8 cellular contexts compared by ENCODE assay signal in genomic region chr12:56634242-56634836, GRCh38. TPM values are rescaled to one million over a fixed set of nuclear protein-coding genes. Genes with fewer than 3 reads are reported as not detected.
DNase-seq lines count a peak whose midpoint lies in the region; ATAC-seq and TF ChIP-seq lines count a peak whose summit lies in the region.

No MANE protein-coding gene starts in this region.

- peak; percentile 65 for DNase-seq in activated CD8-positive, alpha-beta memory T cell treated with anti-CD3 and anti-CD28 coated beads for 24 hours
- no peak for DNase-seq in activated CD8-positive, alpha-beta memory T cell treated with anti-CD3 and anti-CD28 coated beads, Interleukin-2, amount 50 U/mL, for 48 hours
- DNase-seq in NCI-H2227 (lab: John Stamatoyannopoulos, UW; ENCODE audit: unreplicated experiment) (peak; percentile 66), left ventricle myocardium inferior (no peak), psoas muscle (no peak), NCI-H1092 treated with DMSO at 0.1 percent for 48 hours (lab: John Stamatoyannopoulos, UW) (no peak)

- H3K4me3 ChIP-seq in left ventricle myocardium inferior = peak overlapping the region; percentile 87
- peak overlapping the region; percentile 77 for H3K4me3 ChIP-seq in psoas muscle

- no peaks in the 10 kb centered on the region for H3K27me3 ChIP-seq in left ventricle myocardium inferior (ENCODE audit: low read depth)
- H3K27me3 ChIP-seq in psoas muscle (ENCODE audit: insufficient read depth in 3 of 3, low read length in 2 of 3) = no peaks in the 10 kb centered on the region

- peaks cover 22% of the 10 kb centered on the region for H3K36me3 ChIP-seq in left ventricle myocardium inferior
- H3K36me3 ChIP-seq in psoas muscle (ENCODE audit: insufficient read depth in 1 of 2, low read depth in 1 of 2) = peaks cover 9 to 22% of the 10 kb centered on the region in 2 donors

- WGBS in psoas muscle, 3 donors = 2 to 3% (median 3%) methylated on average over 23 to 27 of the region's 27 CpGs

- H3K9me3 Mint-ChIP-seq in activated naive CD4-positive, alpha-beta T cell treated with anti-CD3 and anti-CD28 coated beads, Interleukin-2, amount 50 U/mL, for 24 hours = no peaks in the 10 kb centered on the region

- H3K36me3 Mint-ChIP-seq in activated naive CD4-positive, alpha-beta T cell treated with anti-CD3 and anti-CD28 coated beads, Interleukin-2, amount 50 U/mL, for 24 hours = peaks cover 10% of the 10 kb centered on the region

- peak overlapping the region; percentile 98 for H3K4me3 Mint-ChIP-seq in activated naive CD4-positive, alpha-beta T cell treated with anti-CD3 and anti-CD28 coated beads, Interleukin-2, amount 50 U/mL, for 24 hours

- H3K4me1 Mint-ChIP-seq in activated naive CD4-positive, alpha-beta T cell treated with anti-CD3 and anti-CD28 coated beads, Interleukin-2, amount 50 U/mL, for 24 hours = peaks cover 76% of the 10 kb centered on the region

- H3K4me1 ChIP-seq in left ventricle myocardium inferior = peaks cover 92% of the 10 kb centered on the region
- peaks cover 56% of the 10 kb centered on the region for H3K4me1 ChIP-seq in psoas muscle

- intact Hi-C loops in left ventricle myocardium inferior (cut with micrococcal nuclease) (no loop called here), psoas muscle (cut with DNase I) (loop anchor here in 1 of 2 donors (5.0 kb wide), 1 partner anchor 112 kb away; the partner anchor contains the start of gene RBMS2)

- no peaks in the 10 kb centered on the region for H3K27me3 Mint-ChIP-seq in activated naive CD4-positive, alpha-beta T cell treated with anti-CD3 and anti-CD28 coated beads, Interleukin-2, amount 50 U/mL, for 24 hours

- no peak for TF ChIP-seq CTCF in left ventricle myocardium inferior (IDR thresholded peaks at IDR 0.05; ENCODE audit: borderline replicate concordance)
- TF ChIP-seq CTCF in psoas muscle (IDR thresholded peaks at IDR 0.05) = no peak

- ATAC-seq in psoas muscle = no peak
- no peak for ATAC-seq in GM19328 (IDR thresholded peaks at IDR 0.05; ENCODE audit: unreplicated experiment)

- H3K9me3 ChIP-seq in left ventricle myocardium inferior (replicated peaks) = no peaks in the 10 kb centered on the region
- no peaks in the 10 kb centered on the region for H3K9me3 ChIP-seq in psoas muscle

- H3K27ac Mint-ChIP-seq in activated naive CD4-positive, alpha-beta T cell treated with anti-CD3 and anti-CD28 coated beads, Interleukin-2, amount 50 U/mL, for 24 hours = peak overlapping the region; percentile 92

- H3K27ac ChIP-seq in left ventricle myocardium inferior (replicated peaks) = peak overlapping the region; percentile 97
- H3K27ac ChIP-seq in psoas muscle = peak overlapping the region; percentile 90

RNA-seq across cellular contexts. Expression of gene BAZ2A, which starts 4.2 kb away (rescaled TPM):
- total RNA-seq in left ventricle myocardium inferior = 39.1 TPM
- total RNA-seq in psoas muscle = 10 to 100 TPM; 41.0 to 53.8 (median 47.7) TPM
- 10 to 100 TPM; 10.0 to 39.4 (median 25.5) TPM for polyA plus RNA-seq in psoas muscle

RNA-seq across cellular contexts. Expression of gene ATP5F1B, which starts 11.4 kb away (rescaled TPM):
- total RNA-seq in left ventricle myocardium inferior (3,068 TPM), psoas muscle (1,000 to 10,000 TPM; 1,044 to 2,377 (median 1,300) TPM)
- 1,000 to 10,000 TPM; 1,196 to 2,759 (median 1,470) TPM for polyA plus RNA-seq in psoas muscle

RNA-seq across cellular contexts. Expression of gene PTGES3, which starts 53.7 kb away (rescaled TPM):
- total RNA-seq in left ventricle myocardium inferior (136 TPM), psoas muscle (100 to 1,000 TPM; 118 to 192 (median 148) TPM)
- 100 to 1,000 TPM; 141 to 253 (median 165) TPM for polyA plus RNA-seq in psoas muscle

Comparison
In these comparisons a context has a peak if more than half of its experiments do, and no peak if none do; other contexts are left out.
1. DNase-seq: peak in activated CD8-positive, alpha-beta memory T cell treated with anti-CD3 and anti-CD28 coated beads for 24 hours (single experiment) and NCI-H2227 (single experiment); none in activated CD8-positive, alpha-beta memory T cell treated with anti-CD3 and anti-CD28 coated beads, Interleukin-2, amount 50 U/mL, for 48 hours (single experiment), left ventricle myocardium inferior (single experiment), psoas muscle (0 of 2) and NCI-H1092 treated with DMSO at 0.1 percent for 48 hours (single experiment).